In genomic region chr11:96279018-96279417, GRCh38 we compare ENCODE assay signal across 13 cellular contexts.
A peak's percentile ranks its signal among the peaks of the same experiment; 100 is the strongest.
DNase-seq lines count a peak whose midpoint lies in the region; ATAC-seq and TF ChIP-seq lines count a peak whose summit lies in the region.
"Had no signal": no experiment of that assay in that cellular context is flagged by ENCODE, and none has a peak within 500 bp of the region (broad histone marks: within the 10 kb centered on the region; RNA-seq: fewer than 3 reads in every experiment).

No MANE protein-coding gene starts in this region.

- no peak overlapping the region for H3K4me3 Mint-ChIP-seq in activated naive CD4-positive, alpha-beta T cell treated with anti-CD3 and anti-CD28 coated beads for 36 hours
- H3K4me3 Mint-ChIP-seq in T-helper 17 cell (peak overlapping the region; percentile 62), type B pancreatic cell (peak overlapping the region; percentile 6)
- H3K4me3 Mint-ChIP-seq in effector memory CD8-positive, alpha-beta T cell: no peak overlapping the region

- H3K27ac ChIP-seq in foreskin keratinocyte: peak overlapping the region; percentile 66
- H3K27ac ChIP-seq: heart right ventricle had no signal

- CTCF ChIA-PET in activated naive CD4-positive, alpha-beta T cell treated with anti-CD3 and anti-CD28 coated beads for 36 hours (lab: Charles Lee): interaction anchor here (1.1 to 1.4 kb wide), 3 partner anchors 63 to 224 kb away, joined by 4 to 5 read pairs (median 4); partner anchors contain the start of gene MAML2

- DNase-seq in activated naive CD4-positive, alpha-beta T cell treated with anti-CD3 and anti-CD28 coated beads for 36 hours: no peak
- DNase-seq in activated naive CD4-positive, alpha-beta T cell (lab: John Stamatoyannopoulos, UW): no peak
- DNase-seq in T-helper 17 cell: no peak
- DNase-seq in foreskin keratinocyte: no peak
- no peak for DNase-seq in type B pancreatic cell (ENCODE audit: extremely low spot score, unreplicated experiment)
- DNase-seq in effector memory CD8-positive, alpha-beta T cell: no peak
- no peak for DNase-seq in GOT3 (lab: John Stamatoyannopoulos, UW)
- no peak for DNase-seq in NCI-H1436 (lab: John Stamatoyannopoulos, UW)
- DNase-seq: dermis blood vessel endothelial cell, GDM1, heart right ventricle, mesendoderm, NCI-H2029 treated with DMSO at 0.1 percent for 48 hours had no signal

- ATAC-seq in T-helper 17 cell (no peak), foreskin keratinocyte (peak; percentile 34)
- ATAC-seq in effector memory CD8-positive, alpha-beta T cell (replicated peaks): no peak

- no peaks in the 10 kb centered on the region for H3K9me3 Mint-ChIP-seq in activated naive CD4-positive, alpha-beta T cell treated with anti-CD3 and anti-CD28 coated beads for 36 hours
- no peaks in the 10 kb centered on the region for H3K9me3 Mint-ChIP-seq in type B pancreatic cell
- H3K9me3 Mint-ChIP-seq in effector memory CD8-positive, alpha-beta T cell: no peaks in the 10 kb centered on the region

- no peaks in the 10 kb centered on the region for H3K27me3 ChIP-seq in foreskin keratinocyte
- H3K27me3 ChIP-seq: heart right ventricle had no signal

- TF ChIP-seq CTCF in foreskin keratinocyte (conservative IDR thresholded peaks at IDR 0.05) (no peak), type B pancreatic cell (conservative IDR thresholded peaks at IDR 0.05) (no peak)

- H3K27ac Mint-ChIP-seq in activated naive CD4-positive, alpha-beta T cell treated with anti-CD3 and anti-CD28 coated beads for 36 hours: peak overlapping the region; percentile 16
- H3K27ac Mint-ChIP-seq in T-helper 17 cell (peak overlapping the region; percentile 84), type B pancreatic cell (peak overlapping the region; percentile 86)
- no peak overlapping the region for H3K27ac Mint-ChIP-seq in effector memory CD8-positive, alpha-beta T cell

- H3K4me1 Mint-ChIP-seq in activated naive CD4-positive, alpha-beta T cell treated with anti-CD3 and anti-CD28 coated beads for 36 hours (ENCODE audit: low read depth): peaks cover 66% of the 10 kb centered on the region
- peaks cover 36% of the 10 kb centered on the region for H3K4me1 Mint-ChIP-seq in T-helper 17 cell
- H3K4me1 Mint-ChIP-seq in type B pancreatic cell (ENCODE audit: unreplicated experiment): peaks cover 39% of the 10 kb centered on the region
- peaks cover 10 to 20% of the 10 kb centered on the region in 2 donors for H3K4me1 Mint-ChIP-seq in effector memory CD8-positive, alpha-beta T cell (ENCODE audit: low read depth in 2 of 2)

- no peaks in the 10 kb centered on the region for H3K27me3 Mint-ChIP-seq in activated naive CD4-positive, alpha-beta T cell treated with anti-CD3 and anti-CD28 coated beads for 36 hours (ENCODE audit: low read depth)
- no peaks in the 10 kb centered on the region for H3K27me3 Mint-ChIP-seq in T-helper 17 cell
- H3K27me3 Mint-ChIP-seq in type B pancreatic cell: no peaks in the 10 kb centered on the region
- H3K27me3 Mint-ChIP-seq in effector memory CD8-positive, alpha-beta T cell: no peaks in the 10 kb centered on the region

- H3K4me1 ChIP-seq in foreskin keratinocyte: peaks cover 34% of the 10 kb centered on the region

- H3K36me3 Mint-ChIP-seq in activated naive CD4-positive, alpha-beta T cell treated with anti-CD3 and anti-CD28 coated beads for 36 hours (ENCODE audit: low read depth): peaks cover 7% of the 10 kb centered on the region
- peaks cover 6% of the 10 kb centered on the region for H3K36me3 Mint-ChIP-seq in T-helper 17 cell (ENCODE audit: low read depth)
- H3K36me3 Mint-ChIP-seq in type B pancreatic cell: peaks cover 15% of the 10 kb centered on the region
- peaks cover 6% of the 10 kb centered on the region for H3K36me3 Mint-ChIP-seq in effector memory CD8-positive, alpha-beta T cell (ENCODE audit: insufficient read depth)

- intact Hi-C loops in activated naive CD4-positive, alpha-beta T cell treated with anti-CD3 and anti-CD28 coated beads for 36 hours (cut with micrococcal nuclease): loop anchor here (1.0 kb wide), 2 partner anchors 8 to 35 kb away; no protein-coding TSS in a partner anchor

- H3K9me3 ChIP-seq in T-helper 17 cell (ENCODE audit: control insufficient read depth, low read length, poor library complexity, severe bottlenecking): no peaks in the 10 kb centered on the region
- H3K9me3 ChIP-seq: heart right ventricle had no signal

Comparison
In these comparisons a context has a peak if more than half of its experiments do, and no peak if none do; other contexts are left out.
1. H3K27ac Mint-ChIP-seq: peak in activated naive CD4-positive, alpha-beta T cell treated with anti-CD3 and anti-CD28 coated beads for 36 hours (single experiment), T-helper 17 cell (single experiment) and type B pancreatic cell (single experiment); none in effector memory CD8-positive, alpha-beta T cell (0 of 2).
2. H3K4me3 Mint-ChIP-seq: peak in T-helper 17 cell (single experiment) and type B pancreatic cell (single experiment); none in activated naive CD4-positive, alpha-beta T cell treated with anti-CD3 and anti-CD28 coated beads for 36 hours (single experiment) and effector memory CD8-positive, alpha-beta T cell (0 of 2).